1 cellular context compared by ENCODE assay signal in genomic region chr15:98865397-98866339, GRCh38.
A peak's percentile ranks its signal among the peaks of the same experiment; 100 is the strongest.
TF ChIP-seq lines count a peak whose summit lies in the region.

No MANE protein-coding gene starts in this region.

TF ChIP-seq in K562, 482 proteins besides CTCF, POLR2A, EP300 and RAD21 (continued from another document):
- TF ChIP-seq ZBTB40 (IDR thresholded peaks at IDR 0.05) (peak; percentile 55; the same call in 1 of the 2 replicates), ZBTB40 (CRISPR knock-in tag; IDR thresholded peaks at IDR 0.05) (no peak), PREB (CRISPR knock-in tag; IDR thresholded peaks at IDR 0.05) (no peak)
